ENCODE assay signal across 21 cellular contexts in genomic region chr17:29051731-29052130, GRCh38. TPM values are rescaled to one million over a fixed set of nuclear protein-coding genes. Genes with fewer than 3 reads are reported as not detected.
A peak's percentile ranks its signal among the peaks of the same experiment; 100 is the strongest.
DNase-seq lines count a peak whose midpoint lies in the region; ATAC-seq lines count a peak whose summit lies in the region.
"Had no signal": no experiment of that assay in that cellular context is flagged by ENCODE, and none has a peak within 500 bp of the region (broad histone marks: within the 10 kb centered on the region; RNA-seq: fewer than 3 reads in every experiment).

No MANE protein-coding gene starts in this region.

- H3K27ac ChIP-seq in BLaER1 treated with 17β-estradiol and CSF1 and Interleukin-3, amounts not matched to agents 10 nM and 100 nM, result no peak overlapping the region
- peak overlapping the region; percentile 99 for H3K27ac ChIP-seq in SJCRH30
- H3K27ac ChIP-seq: KMS-11, Peyer's patch had no signal

- H3K4me1 Mint-ChIP-seq in dendritic cell treated with granulocyte-macrophage colony-stimulating factor and Interleukin-4, amounts not matched to agents 40 ng/mL and 50 ng/mL, for 4 days (ENCODE audit: low read depth), result peaks cover 26% of the 10 kb centered on the region
- H3K4me1 Mint-ChIP-seq in activated T-cell treated with anti-CD3 and anti-CD28 coated beads, Interleukin-2, amount 50 U/mL, for 72 hours (ENCODE audit: low read depth), result peaks cover 9% of the 10 kb centered on the region
- H3K4me1 Mint-ChIP-seq: CD4-positive, alpha-beta memory T cell had no signal

- intact Hi-C loops in dendritic cell treated with granulocyte-macrophage colony-stimulating factor and Interleukin-4, amounts not matched to agents 40 ng/mL and 50 ng/mL, for 4 days (cut with micrococcal nuclease), result no loop called here

- H3K27me3 Mint-ChIP-seq in dendritic cell treated with granulocyte-macrophage colony-stimulating factor and Interleukin-4, amounts not matched to agents 40 ng/mL and 50 ng/mL, for 4 days, result peaks cover 13% of the 10 kb centered on the region
- H3K27me3 Mint-ChIP-seq in activated T-cell treated with anti-CD3 and anti-CD28 coated beads, Interleukin-2, amount 50 U/mL, for 72 hours (ENCODE audit: low read depth), result peaks cover 19% of the 10 kb centered on the region

- peak; percentile 23 for ATAC-seq in left lobe of liver
- ATAC-seq in activated T-cell treated with anti-CD3 and anti-CD28 coated beads, Interleukin-2, amount 50 U/mL, for 72 hours (replicated peaks in 1 of 2), result no peak

- H3K4me3 ChIP-seq in BLaER1 treated with 17β-estradiol and CSF1 and Interleukin-3, amounts not matched to agents 10 nM and 100 nM, result no peak overlapping the region
- no peak overlapping the region for H3K4me3 ChIP-seq in SJCRH30
- H3K4me3 ChIP-seq: Peyer's patch had no signal

- no peaks in the 10 kb centered on the region for H3K27me3 ChIP-seq in BLaER1 treated with 17β-estradiol and CSF1 and Interleukin-3, amounts not matched to agents 10 nM and 100 nM
- no peaks in the 10 kb centered on the region for H3K27me3 ChIP-seq in SJCRH30
- H3K27me3 ChIP-seq: Peyer's patch had no signal

- H3K36me3 ChIP-seq in BLaER1 treated with 17β-estradiol and CSF1 and Interleukin-3, amounts not matched to agents 10 nM and 100 nM, result no peaks in the 10 kb centered on the region
- no peaks in the 10 kb centered on the region for H3K36me3 ChIP-seq in SJCRH30
- H3K36me3 ChIP-seq: Peyer's patch had no signal

- H4K20me1 ChIP-seq in BLaER1 treated with 17β-estradiol and CSF1 and Interleukin-3, amounts not matched to agents 10 nM and 100 nM, result no peaks in the 10 kb centered on the region

- H3K4me1 ChIP-seq in BLaER1 treated with 17β-estradiol and CSF1 and Interleukin-3, amounts not matched to agents 10 nM and 100 nM, result peaks cover 20 to 32% (median 25%) of the 10 kb centered on the region in 10 experiments
- H3K4me1 ChIP-seq in SJCRH30, result peaks cover 65% of the 10 kb centered on the region
- H3K4me1 ChIP-seq: Peyer's patch had no signal

- no peak overlapping the region for H3K9ac ChIP-seq in BLaER1 treated with 17β-estradiol and CSF1 and Interleukin-3, amounts not matched to agents 10 nM and 100 nM
- H3K9ac ChIP-seq: KMS-11 had no signal

- peak overlapping the region in 10 of 11 experiments; percentile 12 to 62 (median 46); a peak in 19 of 22 replicates for H3K4me2 ChIP-seq in BLaER1 treated with 17β-estradiol and CSF1 and Interleukin-3, amounts not matched to agents 10 nM and 100 nM
- H3K4me2 ChIP-seq: KMS-11 had no signal

- DNase-seq in SJCRH30 (peak in 1 of 2 experiments; percentile 84), left lobe of liver (ENCODE audit: low spot score) (no peak), MV-4-11 (lab: John Stamatoyannopoulos, UW) (no peak), dermis blood vessel endothelial cell (no peak)
- no peak for DNase-seq in activated T-cell treated with anti-CD3 and anti-CD28 coated beads, Interleukin-2, amount 50 U/mL, for 72 hours
- DNase-seq: Caco-2; CD4-positive, alpha-beta memory T cell; DMS 273 treated with DMSO at 0.1 percent for 48 hours; DMS79 treated with DMSO at 0.1 percent for 48 hours; HCEC 1CT; IMR-90; NCI-H1694; NCI-H2081 treated with DMSO at 0.1 percent for 48 hours; NCI-H446; NCI-H526; Peyer's patch had no signal

- no peaks in the 10 kb centered on the region for H3K36me3 Mint-ChIP-seq in dendritic cell treated with granulocyte-macrophage colony-stimulating factor and Interleukin-4, amounts not matched to agents 40 ng/mL and 50 ng/mL, for 4 days (ENCODE audit: low read depth)
- H3K36me3 Mint-ChIP-seq in activated T-cell treated with anti-CD3 and anti-CD28 coated beads, Interleukin-2, amount 50 U/mL, for 72 hours (ENCODE audit: insufficient read depth in 2 of 2), result no peaks in the 10 kb centered on the region
- H3K36me3 Mint-ChIP-seq: CD4-positive, alpha-beta memory T cell had no signal

- peak overlapping the region; percentile 32 for H3K27ac Mint-ChIP-seq in dendritic cell treated with granulocyte-macrophage colony-stimulating factor and Interleukin-4, amounts not matched to agents 40 ng/mL and 50 ng/mL, for 4 days
- no peak overlapping the region for H3K27ac Mint-ChIP-seq in activated T-cell treated with anti-CD3 and anti-CD28 coated beads, Interleukin-2, amount 50 U/mL, for 72 hours
- H3K27ac Mint-ChIP-seq: CD4-positive, alpha-beta memory T cell had no signal

- H3K9me3 Mint-ChIP-seq in dendritic cell treated with granulocyte-macrophage colony-stimulating factor and Interleukin-4, amounts not matched to agents 40 ng/mL and 50 ng/mL, for 4 days, result no peaks in the 10 kb centered on the region
- no peaks in the 10 kb centered on the region for H3K9me3 Mint-ChIP-seq in activated T-cell treated with anti-CD3 and anti-CD28 coated beads, Interleukin-2, amount 50 U/mL, for 72 hours
- H3K9me3 Mint-ChIP-seq: CD4-positive, alpha-beta memory T cell had no signal

- no peak overlapping the region for H3K4me3 Mint-ChIP-seq in dendritic cell treated with granulocyte-macrophage colony-stimulating factor and Interleukin-4, amounts not matched to agents 40 ng/mL and 50 ng/mL, for 4 days
- H3K4me3 Mint-ChIP-seq in activated T-cell treated with anti-CD3 and anti-CD28 coated beads, Interleukin-2, amount 50 U/mL, for 72 hours, result no peak overlapping the region
- H3K4me3 Mint-ChIP-seq: CD4-positive, alpha-beta memory T cell had no signal

- H3K9me3 ChIP-seq in BLaER1 treated with 17β-estradiol and CSF1 and Interleukin-3, amounts not matched to agents 10 nM and 100 nM (replicated peaks in 1 of 11), result no peaks in the 10 kb centered on the region
- H3K9me3 ChIP-seq in SJCRH30 (replicated peaks), result no peaks in the 10 kb centered on the region
- H3K9me3 ChIP-seq: Caco-2, Peyer's patch had no signal

RNA-seq across cellular contexts. Expression of gene PIPOX, which starts 8.8 kb away (rescaled TPM):
- 91.7 and 96.8 TPM in 2 replicates for total RNA-seq in SJCRH30 (2014; rRNA removed; shearing (Covaris generic))
- total RNA-seq in left lobe of liver, result 324 TPM
- 0.93 and 3.1 TPM in 2 replicates for total RNA-seq in dermis blood vessel endothelial cell
- total RNA-seq in activated T-cell treated with anti-CD3 and anti-CD28 coated beads, Interleukin-2, amount 50 U/mL, for 72 hours, result 10 to 100 TPM in 1 of 2 donors, 1 to 10 TPM in 1; 9.4 to 13.7 TPM

RNA-seq across cellular contexts. Expression of gene SEZ6, which starts 45.9 kb away (rescaled TPM):
- 16.1 and 20.5 TPM in 2 replicates for total RNA-seq in SJCRH30 (2014; rRNA removed; shearing (Covaris generic))
- total RNA-seq in left lobe of liver, result not detected
- not detected in 2 replicates for total RNA-seq in dermis blood vessel endothelial cell
- total RNA-seq in activated T-cell treated with anti-CD3 and anti-CD28 coated beads, Interleukin-2, amount 50 U/mL, for 72 hours, result not detected
- total RNA-seq: Caco-2; CD4-positive, alpha-beta memory T cell; IMR-90; OCI-LY7; SK-MEL-5 had no signal

Comparison
In these comparisons a context has a peak if more than half of its experiments do, and no peak if none do; other contexts are left out.
1. RNA of gene SEZ6, which starts 45.9 kb away (total RNA-seq): 16.1 to 20.5 TPM in SJCRH30; not detected in left lobe of liver (single experiment), not detected in dermis blood vessel endothelial cell and not detected in activated T-cell treated with anti-CD3 and anti-CD28 coated beads, Interleukin-2, amount 50 U/mL, for 72 hours; every median in the first group is over 10 times any median in the second.